Comparison of ENCODE assay signal across 8 cellular contexts in genomic region chr19:3665681-3666544, GRCh38. TPM values are rescaled to one million over a fixed set of nuclear protein-coding genes. Genes with fewer than 3 reads are reported as not detected.
DNase-seq lines count a peak whose midpoint lies in the region; ATAC-seq and TF ChIP-seq lines count a peak whose summit lies in the region.

No MANE protein-coding gene starts in this region.

- peak; percentile 74 for ATAC-seq in stimulated activated naive CD8-positive, alpha-beta T cell treated with anti-CD3 and anti-CD28 coated beads, Interleukin-15, amount 100 ng/mL, for 72 hours
- ATAC-seq in HG02973 (IDR thresholded peaks at IDR 0.05; ENCODE audit: unreplicated experiment), result no peak

- H3K4me3 Mint-ChIP-seq in stimulated activated naive CD8-positive, alpha-beta T cell treated with anti-CD3 and anti-CD28 coated beads, Interleukin-15, amount 100 ng/mL, for 72 hours, result no peak overlapping the region

- H3K4me2 ChIP-seq in neural cell (ENCODE audit: low read length), result no peak overlapping the region

- H3K9ac ChIP-seq in neural cell (ENCODE audit: low read length), result no peak overlapping the region

- H3K4me3 ChIP-seq in epithelial cell of proximal tubule (ENCODE audit: low read depth, low read length), result no peak overlapping the region
- H3K4me3 ChIP-seq in neural cell (ENCODE audit: low read length), result no peak overlapping the region

- no peaks in the 10 kb centered on the region for H3K9me3 ChIP-seq in neural cell (ENCODE audit: low read length)

- H3K79me2 ChIP-seq in neural cell (replicated peaks; ENCODE audit: insufficient read depth, low read length), result no peaks in the 10 kb centered on the region

- no peak overlapping the region for H3K27ac ChIP-seq in neural cell (ENCODE audit: low read length)

- H3F3A ChIP-seq in neural cell (ENCODE audit: insufficient read depth, low read length, poor library complexity, severe bottlenecking), result no peaks in the 10 kb centered on the region

- no peak for TF ChIP-seq EP300 in neural cell (conservative IDR thresholded peaks at IDR 0.05; ENCODE audit: poor library complexity, severe bottlenecking)

- H3K27ac Mint-ChIP-seq in stimulated activated naive CD8-positive, alpha-beta T cell treated with anti-CD3 and anti-CD28 coated beads, Interleukin-15, amount 100 ng/mL, for 72 hours, result no peak overlapping the region

- TF ChIP-seq CTCF in GM12872 (IDR thresholded peaks at IDR 0.05; ENCODE audit: insufficient read depth, low read depth, low read length), result peak; percentile 88
- peak; percentile 78 for TF ChIP-seq CTCF in epithelial cell of proximal tubule (conservative IDR thresholded peaks at IDR 0.05; ENCODE audit: low read depth, low read length)
- TF ChIP-seq CTCF in neural cell (IDR thresholded peaks at IDR 0.05; ENCODE audit: poor library complexity, severe bottlenecking), result peak; percentile 88

- no peaks in the 10 kb centered on the region for H3K27me3 ChIP-seq in neural cell (ENCODE audit: insufficient read depth, low read depth, low read length)

- no peaks in the 10 kb centered on the region for H3K27me3 Mint-ChIP-seq in stimulated activated naive CD8-positive, alpha-beta T cell treated with anti-CD3 and anti-CD28 coated beads, Interleukin-15, amount 100 ng/mL, for 72 hours

- peaks cover 6% of the 10 kb centered on the region for H3K36me3 ChIP-seq in neural cell (ENCODE audit: insufficient read depth, low read length)

- peaks cover 51% of the 10 kb centered on the region for H3K4me1 Mint-ChIP-seq in stimulated activated naive CD8-positive, alpha-beta T cell treated with anti-CD3 and anti-CD28 coated beads, Interleukin-15, amount 100 ng/mL, for 72 hours

- no peaks in the 10 kb centered on the region for H4K20me1 ChIP-seq in neural cell (ENCODE audit: insufficient read depth)

- H3K9me3 Mint-ChIP-seq in stimulated activated naive CD8-positive, alpha-beta T cell treated with anti-CD3 and anti-CD28 coated beads, Interleukin-15, amount 100 ng/mL, for 72 hours, result no peaks in the 10 kb centered on the region

- DNase-seq in NAMALWA (ENCODE audit: low spot score) (peak; percentile 62), epithelial cell of proximal tubule (ENCODE audit: low read depth) (no peak), pons (ENCODE audit: low spot score) (no peak)
- peak; percentile 81 for DNase-seq in activated CD8-positive, alpha-beta memory T cell treated with anti-CD3 and anti-CD28 coated beads, Interleukin-2, amount 50 U/mL, for 4 hours
- DNase-seq in stimulated activated naive CD8-positive, alpha-beta T cell treated with anti-CD3 and anti-CD28 coated beads, Interleukin-15, amount 100 ng/mL, for 72 hours, result peak; percentile 74 to 76

- TF ChIP-seq RAD21 in neural cell (conservative IDR thresholded peaks at IDR 0.05), result peak; percentile 89

- no peaks in the 10 kb centered on the region for H3K9me2 ChIP-seq in neural cell (ENCODE audit: insufficient read depth, low read length)

- no peak overlapping the region for H2AFZ ChIP-seq in neural cell (ENCODE audit: low read depth, low read length)

TF ChIP-seq in neural cell, 6 proteins besides CTCF, POLR2A, EP300 and RAD21:
- TF ChIP-seq, protein P1, sequence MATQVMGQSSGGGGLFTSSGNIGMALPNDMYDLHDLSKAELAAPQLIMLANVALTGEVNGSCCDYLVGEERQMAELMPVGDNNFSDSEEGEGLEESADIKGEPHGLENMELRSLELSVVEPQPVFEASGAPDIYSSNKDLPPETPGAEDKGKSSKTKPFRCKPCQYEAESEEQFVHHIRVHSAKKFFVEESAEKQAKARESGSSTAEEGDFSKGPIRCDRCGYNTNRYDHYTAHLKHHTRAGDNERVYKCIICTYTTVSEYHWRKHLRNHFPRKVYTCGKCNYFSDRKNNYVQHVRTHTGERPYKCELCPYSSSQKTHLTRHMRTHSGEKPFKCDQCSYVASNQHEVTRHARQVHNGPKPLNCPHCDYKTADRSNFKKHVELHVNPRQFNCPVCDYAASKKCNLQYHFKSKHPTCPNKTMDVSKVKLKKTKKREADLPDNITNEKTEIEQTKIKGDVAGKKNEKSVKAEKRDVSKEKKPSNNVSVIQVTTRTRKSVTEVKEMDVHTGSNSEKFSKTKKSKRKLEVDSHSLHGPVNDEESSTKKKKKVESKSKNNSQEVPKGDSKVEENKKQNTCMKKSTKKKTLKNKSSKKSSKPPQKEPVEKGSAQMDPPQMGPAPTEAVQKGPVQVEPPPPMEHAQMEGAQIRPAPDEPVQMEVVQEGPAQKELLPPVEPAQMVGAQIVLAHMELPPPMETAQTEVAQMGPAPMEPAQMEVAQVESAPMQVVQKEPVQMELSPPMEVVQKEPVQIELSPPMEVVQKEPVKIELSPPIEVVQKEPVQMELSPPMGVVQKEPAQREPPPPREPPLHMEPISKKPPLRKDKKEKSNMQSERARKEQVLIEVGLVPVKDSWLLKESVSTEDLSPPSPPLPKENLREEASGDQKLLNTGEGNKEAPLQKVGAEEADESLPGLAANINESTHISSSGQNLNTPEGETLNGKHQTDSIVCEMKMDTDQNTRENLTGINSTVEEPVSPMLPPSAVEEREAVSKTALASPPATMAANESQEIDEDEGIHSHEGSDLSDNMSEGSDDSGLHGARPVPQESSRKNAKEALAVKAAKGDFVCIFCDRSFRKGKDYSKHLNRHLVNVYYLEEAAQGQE (IDR thresholded peaks at IDR 0.05; ENCODE audit: borderline replicate concordance), result no peak
- peak; percentile 89 for TF ChIP-seq SMC3 (conservative IDR thresholded peaks at IDR 0.05; ENCODE audit: poor library complexity)

RNA-seq across cellular contexts. Expression of gene PIP5K1C, which starts 34.4 kb away (rescaled TPM):
- total RNA-seq in epithelial cell of proximal tubule, result 11.7 and 20.4 TPM in 2 replicates
- 7.0 and 7.1 TPM in 2 replicates for polyA plus RNA-seq in neural cell
- 32.6 and 35.3 TPM in 2 replicates for polyA minus RNA-seq in neural cell

RNA-seq across cellular contexts. Expression of gene CACTIN, which starts 39.3 kb away (rescaled TPM):
- 35.0 and 38.9 TPM in 2 replicates for total RNA-seq in epithelial cell of proximal tubule
- polyA plus RNA-seq in neural cell, result 21.4 and 26.6 TPM in 2 replicates
- 28.5 and 33.8 TPM in 2 replicates for polyA minus RNA-seq in neural cell

RNA-seq across cellular contexts. Expression of gene TJP3, which starts 42.3 kb away (rescaled TPM):
- 1.9 and 3.8 TPM in 2 replicates for total RNA-seq in epithelial cell of proximal tubule
- 0.15 TPM in 1 of 2 replicates, not detected in the other for polyA plus RNA-seq in neural cell
- 0.24 and 0.35 TPM in 2 replicates for polyA minus RNA-seq in neural cell

RNA-seq across cellular contexts. Expression of gene TBXA2R, which starts 59.2 kb away (rescaled TPM):
- 0.17 and 0.51 TPM in 2 replicates for total RNA-seq in epithelial cell of proximal tubule
- polyA plus RNA-seq in neural cell, result not detected in 2 replicates
- not detected in 2 replicates for polyA minus RNA-seq in neural cell

Comparison
In these comparisons a context has a peak if more than half of its experiments do, and no peak if none do; other contexts are left out.
1. DNase-seq: peak in NAMALWA (single experiment), activated CD8-positive, alpha-beta memory T cell treated with anti-CD3 and anti-CD28 coated beads, Interleukin-2, amount 50 U/mL, for 4 hours (single experiment) and stimulated activated naive CD8-positive, alpha-beta T cell treated with anti-CD3 and anti-CD28 coated beads, Interleukin-15, amount 100 ng/mL, for 72 hours (2 of 2); none in epithelial cell of proximal tubule (single experiment) and pons (single experiment).
2. Peak in every context shown above with its lines, with median percentiles within 50 percentile points of each other: CTCF ChIP-seq.